In the genomic region with DNA sequence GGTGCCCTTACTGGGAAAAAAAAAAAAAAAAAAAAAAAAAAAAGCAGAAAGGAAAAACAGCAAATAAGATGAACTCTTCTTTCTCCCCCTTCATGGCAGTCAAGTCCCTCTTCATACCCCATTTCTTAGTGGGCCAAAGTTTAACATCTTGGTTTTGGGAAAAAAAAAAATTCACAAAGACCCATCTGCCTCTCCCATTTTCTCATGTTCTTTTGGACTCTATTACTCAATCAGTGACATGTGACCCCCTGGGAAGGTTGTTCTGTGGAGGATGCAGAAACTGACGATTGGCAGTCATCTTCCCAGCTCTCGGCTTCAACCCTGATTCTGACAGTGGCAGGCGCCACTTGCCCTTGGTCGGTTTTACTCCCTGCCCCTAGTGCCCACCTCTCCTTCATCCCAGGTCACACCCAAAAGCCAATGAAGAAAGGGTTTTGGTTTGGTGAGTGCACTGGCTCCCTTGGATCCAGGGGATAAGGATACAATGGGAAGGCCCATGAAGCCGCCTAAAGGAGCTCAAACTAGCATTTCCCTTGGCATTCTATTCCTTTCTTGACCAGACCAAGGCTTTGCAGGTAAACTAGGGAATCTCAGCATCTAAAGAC, we compare ENCODE assay signal across 2 cellular contexts.
TF ChIP-seq lines count a peak whose summit lies in the region.

No MANE protein-coding gene starts in this region.

TF ChIP-seq in SK-N-SH, 30 proteins besides CTCF, POLR2A, EP300 and RAD21:
- TF ChIP-seq YY1 (IDR thresholded peaks at IDR 0.05; ENCODE audit: low read depth) (no peak), NFIC (IDR thresholded peaks at IDR 0.05; ENCODE audit: borderline replicate concordance) (no peak), MEF2A (IDR thresholded peaks at IDR 0.05; ENCODE audit: borderline replicate concordance, low read depth) (no peak), GATA2 (CRISPR knock-in tag; IDR thresholded peaks at IDR 0.05) (no peak), ZBTB33 (IDR thresholded peaks at IDR 0.05; ENCODE audit: borderline replicate concordance, low read depth) (no peak), ELF1 (IDR thresholded peaks at IDR 0.05) (no peak), EZH2phosphoT487 (IDR thresholded peaks at IDR 0.05; ENCODE audit: borderline replicate concordance, low read depth) (no peak), FOSL2 (IDR thresholded peaks at IDR 0.05; ENCODE audit: borderline replicate concordance, low read depth) (no peak), TCF12 (IDR thresholded peaks at IDR 0.05) (no peak), FOXJ3 (CRISPR knock-in tag; IDR thresholded peaks at IDR 0.05) (no peak)
- TF ChIP-seq, protein P1, sequence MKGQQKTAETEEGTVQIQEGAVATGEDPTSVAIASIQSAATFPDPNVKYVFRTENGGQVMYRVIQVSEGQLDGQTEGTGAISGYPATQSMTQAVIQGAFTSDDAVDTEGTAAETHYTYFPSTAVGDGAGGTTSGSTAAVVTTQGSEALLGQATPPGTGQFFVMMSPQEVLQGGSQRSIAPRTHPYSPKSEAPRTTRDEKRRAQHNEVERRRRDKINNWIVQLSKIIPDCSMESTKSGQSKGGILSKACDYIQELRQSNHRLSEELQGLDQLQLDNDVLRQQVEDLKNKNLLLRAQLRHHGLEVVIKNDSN (IDR thresholded peaks at IDR 0.05; ENCODE audit: borderline replicate concordance, low read depth): no peak
- TF ChIP-seq, protein P2, sequence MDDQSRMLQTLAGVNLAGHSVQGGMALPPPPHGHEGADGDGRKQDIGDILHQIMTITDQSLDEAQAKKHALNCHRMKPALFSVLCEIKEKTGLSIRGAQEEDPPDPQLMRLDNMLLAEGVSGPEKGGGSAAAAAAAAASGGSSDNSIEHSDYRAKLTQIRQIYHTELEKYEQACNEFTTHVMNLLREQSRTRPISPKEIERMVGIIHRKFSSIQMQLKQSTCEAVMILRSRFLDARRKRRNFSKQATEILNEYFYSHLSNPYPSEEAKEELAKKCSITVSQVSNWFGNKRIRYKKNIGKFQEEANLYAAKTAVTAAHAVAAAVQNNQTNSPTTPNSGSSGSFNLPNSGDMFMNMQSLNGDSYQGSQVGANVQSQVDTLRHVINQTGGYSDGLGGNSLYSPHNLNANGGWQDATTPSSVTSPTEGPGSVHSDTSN (IDR thresholded peaks at IDR 0.05): no peak

TF ChIP-seq in SK-N-SH treated with all-trans-retinoic acid at 6 μM for 48 hours, 23 proteins besides CTCF, POLR2A, EP300 and RAD21:
- TF ChIP-seq ZC3H10 (CRISPR knock-in tag; IDR thresholded peaks at IDR 0.05) (no peak), TCF4 (CRISPR knock-in tag; IDR thresholded peaks at IDR 0.05; ENCODE audit: borderline replicate concordance) (no peak), ZNF565 (CRISPR knock-in tag; conservative IDR thresholded peaks at IDR 0.05; ENCODE audit: low read depth) (no peak), TOX (CRISPR knock-in tag; IDR thresholded peaks at IDR 0.05; ENCODE audit: borderline replicate concordance) (no peak), CREB5 (CRISPR knock-in tag; IDR thresholded peaks at IDR 0.05; ENCODE audit: low read depth) (no peak), ZFP3 (CRISPR knock-in tag; IDR thresholded peaks at IDR 0.05) (no peak), ZNF8 (CRISPR knock-in tag; IDR thresholded peaks at IDR 0.05) (no peak), PATZ1 (CRISPR knock-in tag; IDR thresholded peaks at IDR 0.05; ENCODE audit: borderline replicate concordance) (no peak), GLIS3 (CRISPR knock-in tag; IDR thresholded peaks at IDR 0.05) (no peak), ZNF70 (CRISPR knock-in tag; IDR thresholded peaks at IDR 0.05) (no peak), TSHZ2 (CRISPR knock-in tag; IDR thresholded peaks at IDR 0.05) (no peak), ESRRG (CRISPR knock-in tag; IDR thresholded peaks at IDR 0.05) (no peak), ISL1 (CRISPR knock-in tag; IDR thresholded peaks at IDR 0.05) (no peak), SNAI2 (CRISPR knock-in tag; IDR thresholded peaks at IDR 0.05) (no peak), ZFP30 (CRISPR knock-in tag; IDR thresholded peaks at IDR 0.05) (no peak), CSDC2 (CRISPR knock-in tag; IDR thresholded peaks at IDR 0.05) (no peak), RARB (CRISPR knock-in tag; IDR thresholded peaks at IDR 0.05) (no peak), ARNTL (CRISPR knock-in tag; IDR thresholded peaks at IDR 0.05; ENCODE audit: borderline replicate concordance, low read depth) (no peak)
- TF ChIP-seq, protein P3, sequence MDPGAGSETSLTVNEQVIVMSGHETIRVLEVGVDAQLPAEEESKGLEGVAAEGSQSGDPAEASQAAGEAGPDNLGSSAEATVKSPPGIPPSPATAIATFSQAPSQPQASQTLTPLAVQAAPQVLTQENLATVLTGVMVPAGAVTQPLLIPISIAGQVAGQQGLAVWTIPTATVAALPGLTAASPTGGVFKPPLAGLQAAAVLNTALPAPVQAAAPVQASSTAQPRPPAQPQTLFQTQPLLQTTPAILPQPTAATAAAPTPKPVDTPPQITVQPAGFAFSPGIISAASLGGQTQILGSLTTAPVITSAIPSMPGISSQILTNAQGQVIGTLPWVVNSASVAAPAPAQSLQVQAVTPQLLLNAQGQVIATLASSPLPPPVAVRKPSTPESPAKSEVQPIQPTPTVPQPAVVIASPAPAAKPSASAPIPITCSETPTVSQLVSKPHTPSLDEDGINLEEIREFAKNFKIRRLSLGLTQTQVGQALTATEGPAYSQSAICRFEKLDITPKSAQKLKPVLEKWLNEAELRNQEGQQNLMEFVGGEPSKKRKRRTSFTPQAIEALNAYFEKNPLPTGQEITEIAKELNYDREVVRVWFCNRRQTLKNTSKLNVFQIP (CRISPR knock-in tag; IDR thresholded peaks at IDR 0.05; ENCODE audit: borderline replicate concordance, low read depth): no peak
